ENCODE assay signal across 12 cellular contexts in the genomic region with DNA sequence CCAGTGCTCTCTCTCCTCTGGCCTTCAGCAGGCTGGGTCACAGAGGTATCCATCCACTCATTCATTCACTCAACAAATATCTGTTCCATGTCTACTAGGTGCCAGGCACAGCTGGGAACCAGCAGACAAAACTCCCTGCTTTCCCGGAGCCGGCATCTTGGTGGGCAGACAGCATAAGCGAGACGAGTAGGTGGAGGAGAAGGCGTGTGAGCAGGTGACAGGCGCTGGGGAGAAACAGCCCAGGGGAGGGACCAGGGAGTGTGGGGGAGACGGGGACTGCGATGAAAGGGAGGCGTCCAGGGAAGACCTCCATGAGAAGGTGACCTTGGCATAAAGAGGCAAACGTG. TPM values are rescaled to one million over a fixed set of nuclear protein-coding genes. Genes with fewer than 3 reads are reported as not detected.
DNase-seq lines count a peak whose midpoint lies in the region; ATAC-seq and TF ChIP-seq lines count a peak whose summit lies in the region.
"Had no signal": no experiment of that assay in that cellular context is flagged by ENCODE, and none has a peak within 500 bp of the region (broad histone marks: within the 10 kb centered on the region; RNA-seq: fewer than 3 reads in every experiment).

No MANE protein-coding gene starts in this region.

- peaks cover 17% of the 10 kb centered on the region for H3K4me1 ChIP-seq in OCI-LY7 (ENCODE audit: insufficient read depth, low read length, poor library complexity, severe bottlenecking)
- H3K4me1 ChIP-seq: HAP-1, uterus had no signal

- no peaks in the 10 kb centered on the region for H3K9me3 Mint-ChIP-seq in stimulated activated effector memory CD8-positive, alpha-beta T cell treated with anti-CD3 and anti-CD28 coated beads, Interleukin-12 subunit alpha, Interleukin-12 subunit beta, amount 100 ng/mL, for 72 hours

- peaks cover 100% of the 10 kb centered on the region for H3K36me3 Mint-ChIP-seq in stimulated activated effector memory CD8-positive, alpha-beta T cell treated with anti-CD3 and anti-CD28 coated beads, Interleukin-12 subunit alpha, Interleukin-12 subunit beta, amount 100 ng/mL, for 72 hours

- POLR2A ChIA-PET in OCI-LY7 (lab: Charles Lee) = interaction anchor here (1.3 kb wide), 1 partner anchor 10 kb away, joined by 4 read pairs; no protein-coding TSS in a partner anchor

- H2AFZ ChIP-seq in OCI-LY7 (ENCODE audit: low read length) = no peak overlapping the region

- no TSS peak for BruUV-seq in OCI-LY7 (replicated peaks; lab: Mats Ljungman, UMichigan)

- peak overlapping the region; percentile 9 for H3K4me3 Mint-ChIP-seq in stimulated activated effector memory CD8-positive, alpha-beta T cell treated with anti-CD3 and anti-CD28 coated beads, Interleukin-12 subunit alpha, Interleukin-12 subunit beta, amount 100 ng/mL, for 72 hours

- H3K27ac ChIP-seq in OCI-LY7 (ENCODE audit: low read depth, low read length, poor library complexity, severe bottlenecking) (no peak overlapping the region), dorsolateral prefrontal cortex (peak overlapping the region in 19 of 59 donors; percentile 5 to 73 (median 52))
- H3K27ac ChIP-seq: uterus had no signal

- peak; percentile 32 for DNase-seq in Right ventricle myocardium inferior (ENCODE audit: missing footprints)
- DNase-seq in Right ventricle myocardium superior = no peak
- no peak for DNase-seq in OCI-LY7 (ENCODE audit: low spot score)
- no peak for DNase-seq in dorsolateral prefrontal cortex
- no peak for DNase-seq in stimulated activated effector memory CD8-positive, alpha-beta T cell treated with anti-CD3 and anti-CD28 coated beads, Interleukin-12 subunit alpha, Interleukin-12 subunit beta, amount 100 ng/mL, for 72 hours (ENCODE audit: low spot score in 2 of 2)
- DNase-seq in NCI-H1694 treated with DMSO at 0.1 percent for 48 hours (lab: John Stamatoyannopoulos, UW) = no peak
- DNase-seq: DMS 273 treated with DMSO at 0.1 percent for 48 hours, KG1, uterus had no signal

- no peaks in the 10 kb centered on the region; the same call in 1 of the 2 replicates for H4K20me1 ChIP-seq in OCI-LY7 (ENCODE audit: insufficient read depth, low read length)

- peaks cover 78% of the 10 kb centered on the region for H3K4me1 Mint-ChIP-seq in stimulated activated effector memory CD8-positive, alpha-beta T cell treated with anti-CD3 and anti-CD28 coated beads, Interleukin-12 subunit alpha, Interleukin-12 subunit beta, amount 100 ng/mL, for 72 hours

- H3K36me3 ChIP-seq in OCI-LY7 (ENCODE audit: insufficient read depth, low read length) = peaks cover 29% of the 10 kb centered on the region
- H3K36me3 ChIP-seq: HAP-1, uterus had no signal

- H3K4me3 ChIP-seq in OCI-LY7 (ENCODE audit: low read depth, low read length, poor library complexity, severe bottlenecking) (no peak overlapping the region), dorsolateral prefrontal cortex (peak overlapping the region in 46 of 59 donors; percentile 2 to 57 (median 38))
- H3K4me3 ChIP-seq: HAP-1, uterus had no signal

- ATAC-seq in Right ventricle myocardium inferior (no peak), Right ventricle myocardium superior (ENCODE audit: poor library complexity) (no peak), HG03520 (IDR thresholded peaks at IDR 0.05; ENCODE audit: unreplicated experiment) (no peak), GM21528 (IDR thresholded peaks at IDR 0.05; ENCODE audit: low FRiP score, unreplicated experiment) (no peak)
- no peak for ATAC-seq in stimulated activated effector memory CD8-positive, alpha-beta T cell treated with anti-CD3 and anti-CD28 coated beads, Interleukin-12 subunit alpha, Interleukin-12 subunit beta, amount 100 ng/mL, for 72 hours

- intact Hi-C loops in Right ventricle myocardium inferior (cut with DNase I) = no loop called here
- intact Hi-C loops in Right ventricle myocardium superior (cut with DNase I) = no loop called here
- intact Hi-C loops in OCI-LY7 (cut with micrococcal nuclease; ENCODE audit: unreplicated experiment) = no loop called here
- intact Hi-C loops in dorsolateral prefrontal cortex (cut with DNase I) = loop anchor here in 1 of 2 donors (5.0 kb wide), 1 partner anchor 263 kb away; no protein-coding TSS in a partner anchor

- peaks cover 23% of the 10 kb centered on the region for H3K79me2 ChIP-seq in OCI-LY7 (ENCODE audit: insufficient read depth, low read depth, low read length)

- H3K27me3 ChIP-seq in dorsolateral prefrontal cortex = no peaks in the 10 kb centered on the region
- H3K27me3 ChIP-seq: uterus had no signal

- no peaks in the 10 kb centered on the region for H3K9me2 ChIP-seq in OCI-LY7 (ENCODE audit: insufficient read depth, low read length)

- H3K4me2 ChIP-seq in OCI-LY7 (ENCODE audit: low read length) = no peak overlapping the region

- TF ChIP-seq CTCF in OCI-LY7 (conservative IDR thresholded peaks at IDR 0.05; ENCODE audit: low read length) = 0 out of 2 replicates have a peak, but pooled peaks have one; percentile 7
- peak in 12 of 56 donors; percentile 1 to 20 (median 5) for TF ChIP-seq CTCF in dorsolateral prefrontal cortex (IDR thresholded peaks at IDR 0.05 in 54 of 56, conservative IDR thresholded peaks at IDR 0.05 in 2 of 56; ENCODE audit: low read depth in 1 of 56, partially characterized antibody in 56 of 56)

- CTCF ChIA-PET in OCI-LY7 (lab: Charles Lee; ENCODE audit: unreplicated experiment) = no interaction called here

- H3K9me3 ChIP-seq in OCI-LY7 (ENCODE audit: low read length) = no peaks in the 10 kb centered on the region
- H3K9me3 ChIP-seq: HAP-1, uterus had no signal

- peak overlapping the region; percentile 85 for H3K27ac Mint-ChIP-seq in stimulated activated effector memory CD8-positive, alpha-beta T cell treated with anti-CD3 and anti-CD28 coated beads, Interleukin-12 subunit alpha, Interleukin-12 subunit beta, amount 100 ng/mL, for 72 hours

RNA-seq across cellular contexts. Expression of gene KCNAB2, which starts 11.0 kb away (rescaled TPM):
- 21.0 TPM for total RNA-seq in Right ventricle myocardium inferior
- total RNA-seq in Right ventricle myocardium superior = 21.2 TPM
- 42.1 and 46.7 TPM in 2 replicates for total RNA-seq in OCI-LY7 (2014; rRNA removed; shearing (Covaris generic))
- total RNA-seq in OCI-LY7 (2022) = 120 and 133 TPM in 2 replicates
- total RNA-seq in dorsolateral prefrontal cortex = 100 to 1,000 TPM in 119 of 120 experiments, 10 to 100 TPM in 1; 82.3 to 377 (median 285) TPM

RNA-seq across cellular contexts. Expression of gene NPHP4, which starts 42.5 kb away (rescaled TPM):
- total RNA-seq in Right ventricle myocardium inferior (4.8 TPM), Right ventricle myocardium superior (4.3 TPM), OCI-LY7 (2022) (23.0 and 24.2 TPM in 2 replicates), dorsolateral prefrontal cortex (10 to 100 TPM; 19.7 to 55.4 (median 34.0) TPM)
- total RNA-seq in OCI-LY7 (2014; rRNA removed; shearing (Covaris generic)) = 9.2 and 13.4 TPM in 2 replicates
